ENCODE assay signal across 8 cellular contexts in genomic region chr2:201070966-201071304, GRCh38. TPM values are rescaled to one million over a fixed set of nuclear protein-coding genes. Genes with fewer than 3 reads are reported as not detected.
A peak's percentile ranks its signal among the peaks of the same experiment; 100 is the strongest.
DNase-seq lines count a peak whose midpoint lies in the region; ATAC-seq and TF ChIP-seq lines count a peak whose summit lies in the region.

No MANE protein-coding gene starts in this region.

- POLR2A ChIA-PET in T-cell (lab: Charles Lee), result interaction anchor here (0.6 to 0.9 kb wide), 3 partner anchors 14 to 1108 kb away, joined by 3 to 6 read pairs (median 4); no protein-coding TSS in a partner anchor

- H3K27ac Mint-ChIP-seq in T-cell (peak overlapping the region; percentile 91 to 96), progenitor cell of endocrine pancreas (peak overlapping the region; percentile 96)

- peaks cover 60 to 64% (median 61%) of the 10 kb centered on the region in 3 donors for H3K4me1 Mint-ChIP-seq in T-cell
- H3K4me1 Mint-ChIP-seq in progenitor cell of endocrine pancreas (ENCODE audit: low read depth), result peaks cover 24% of the 10 kb centered on the region

- CTCF ChIA-PET in T-cell (lab: Charles Lee), result interaction anchor here (0.7 to 3.8 kb wide), 14 partner anchors 17 to 644 kb away, joined by 3 to 66 read pairs (median 6); partner anchors contain the start of genes ORC2 (in 2 of the 2) and CFLAR (in 1 of the 2)

- H3K36me3 Mint-ChIP-seq in T-cell, result peaks cover 3% of the 10 kb centered on the region
- no peaks in the 10 kb centered on the region for H3K36me3 Mint-ChIP-seq in progenitor cell of endocrine pancreas (ENCODE audit: insufficient read depth)

- peak; percentile 15 for ATAC-seq in GM21528 (IDR thresholded peaks at IDR 0.05; ENCODE audit: low FRiP score, unreplicated experiment)
- no peak for ATAC-seq in T-cell (replicated peaks in 1 of 4)
- no peak for ATAC-seq in HG03520 (IDR thresholded peaks at IDR 0.05; ENCODE audit: unreplicated experiment)
- ATAC-seq in GM19324 (IDR thresholded peaks at IDR 0.05; ENCODE audit: low FRiP score, unreplicated experiment), result no peak
- ATAC-seq in HG03442 (IDR thresholded peaks at IDR 0.05; ENCODE audit: unreplicated experiment), result no peak

- peak overlapping the region; percentile 92 to 95 (median 94) for H3K4me3 Mint-ChIP-seq in T-cell
- H3K4me3 Mint-ChIP-seq in progenitor cell of endocrine pancreas (ENCODE audit: low read depth), result peak overlapping the region; percentile 90

- no peak for TF ChIP-seq CTCF in fibroblast of mammary gland (conservative IDR thresholded peaks at IDR 0.05; ENCODE audit: control insufficient read depth, insufficient read depth, low read depth, low read length)
- TF ChIP-seq CTCF in progenitor cell of endocrine pancreas (IDR thresholded peaks at IDR 0.05; ENCODE audit: unreplicated experiment), result no peak

- H3K27me3 Mint-ChIP-seq in T-cell (no peaks in the 10 kb centered on the region), progenitor cell of endocrine pancreas (no peaks in the 10 kb centered on the region)

- DNase-seq in AG08396 (ENCODE audit: low spot score) (peak; percentile 18), T-cell (no peak), fibroblast of mammary gland (ENCODE audit: low read depth) (peak; percentile 14), progenitor cell of endocrine pancreas (ENCODE audit: low spot score, unreplicated experiment) (no peak)

- H3K9me3 Mint-ChIP-seq in T-cell (no peaks in the 10 kb centered on the region), progenitor cell of endocrine pancreas (ENCODE audit: low read depth) (no peaks in the 10 kb centered on the region)

- peak overlapping the region; percentile 88 for H3K4me3 ChIP-seq in fibroblast of mammary gland (ENCODE audit: control insufficient read depth, low read depth, low read length)

RNA-seq across cellular contexts. Expression of gene HYCC2, which starts 0.5 kb away (rescaled TPM):
- total RNA-seq in T-cell (10 to 100 TPM; 29.5 to 44.6 (median 36.0) TPM), progenitor cell of endocrine pancreas (23.8 and 25.7 TPM in 2 replicates)

RNA-seq across cellular contexts. Expression of gene NDUFB3, which starts 0.9 kb away (rescaled TPM):
- total RNA-seq in T-cell, result 10 to 100 TPM; 31.4 to 43.7 (median 38.8) TPM
- total RNA-seq in progenitor cell of endocrine pancreas, result 74.7 and 75.7 TPM in 2 replicates

RNA-seq across cellular contexts. Expression of gene CFLAR, which starts 45.0 kb away (rescaled TPM):
- total RNA-seq in T-cell (100 to 1,000 TPM; 188 to 217 (median 208) TPM), progenitor cell of endocrine pancreas (46.1 and 50.0 TPM in 2 replicates)

Comparison
In these comparisons a context has a peak if more than half of its experiments do, and no peak if none do; other contexts are left out.
1. DNase-seq: peak in AG08396 (single experiment) and fibroblast of mammary gland (single experiment); none in T-cell (0 of 34) and progenitor cell of endocrine pancreas (single experiment).